ENCODE assay signal across 8 cellular contexts in genomic region chr17:67243284-67243683, GRCh38. TPM values are rescaled to one million over a fixed set of nuclear protein-coding genes. Genes with fewer than 3 reads are reported as not detected.
DNase-seq lines count a peak whose midpoint lies in the region; ATAC-seq and TF ChIP-seq lines count a peak whose summit lies in the region.

No MANE protein-coding gene starts in this region.

- TF ChIP-seq POLR2A in esophagus muscularis mucosa (IDR thresholded peaks at IDR 0.05; ENCODE audit: low read depth) (no peak), gastrocnemius medialis (IDR thresholded peaks at IDR 0.05) (no peak)

- H3K9me3 Mint-ChIP-seq in activated CD4-positive, alpha-beta T cell treated with anti-CD3 and anti-CD28 coated beads for 36 hours (ENCODE audit: low read depth) = no peaks in the 10 kb centered on the region

- WGBS in esophagus muscularis mucosa = 87% methylated on average over 5 of the region's 5 CpGs

- POLR2A ChIA-PET in activated CD4-positive, alpha-beta T cell treated with anti-CD3 and anti-CD28 coated beads for 36 hours (lab: Charles Lee) = no interaction called here
- POLR2A ChIA-PET in GM10248 (lab: Yijun Ruan, JAX) = no interaction called here

- in situ Hi-C loops in gastrocnemius medialis (cut with MboI; ENCODE audit: low sequenced_read_pairs in 4 of 4) = no loop called here

- no peak for TF ChIP-seq EP300 in esophagus muscularis mucosa (IDR thresholded peaks at IDR 0.05)

- DNase-seq in activated CD4-positive, alpha-beta T cell treated with anti-CD3 and anti-CD28 coated beads for 36 hours = no peak
- no peak for DNase-seq in activated CD4-positive, alpha-beta T cell treated with anti-CD3 and anti-CD28 coated beads, Interleukin-2, amount 50 U/mL, for 1 hour
- DNase-seq in RWPE2 (ENCODE audit: low spot score) (no peak), esophagus muscularis mucosa (ENCODE audit: extremely low spot score) (no peak), gastrocnemius medialis (no peak), hepatic stellate cell (ENCODE audit: low spot score) (no peak), GM10248 (ENCODE audit: extremely low spot score) (no peak), COLO668 (lab: John Stamatoyannopoulos, UW; ENCODE audit: unreplicated experiment) (no peak)

- H3K27ac Mint-ChIP-seq in activated CD4-positive, alpha-beta T cell treated with anti-CD3 and anti-CD28 coated beads for 36 hours = peak overlapping the region; percentile 29

- H3K9me3 ChIP-seq in RWPE2 (ENCODE audit: severe bottlenecking) (no peaks in the 10 kb centered on the region), esophagus muscularis mucosa (no peaks in the 10 kb centered on the region), gastrocnemius medialis (no peaks in the 10 kb centered on the region)

- peaks cover 2% of the 10 kb centered on the region for H3K27me3 Mint-ChIP-seq in activated CD4-positive, alpha-beta T cell treated with anti-CD3 and anti-CD28 coated beads for 36 hours

- H3K27me3 ChIP-seq in RWPE2 (ENCODE audit: insufficient read depth, poor library complexity, severe bottlenecking) = no peaks in the 10 kb centered on the region
- no peaks in the 10 kb centered on the region for H3K27me3 ChIP-seq in esophagus muscularis mucosa
- H3K27me3 ChIP-seq in gastrocnemius medialis = no peaks in the 10 kb centered on the region

- peak overlapping the region; percentile 94 for H3K4me3 Mint-ChIP-seq in activated CD4-positive, alpha-beta T cell treated with anti-CD3 and anti-CD28 coated beads for 36 hours

- H3K4me3 ChIP-seq in RWPE2 (ENCODE audit: severe bottlenecking) (peak overlapping the region; percentile 95), esophagus muscularis mucosa (peak overlapping the region; percentile 85 to 99 (median 96)), gastrocnemius medialis (peak overlapping the region; percentile 78 to 100 (median 88))

- peaks cover 24% of the 10 kb centered on the region for H3K36me3 Mint-ChIP-seq in activated CD4-positive, alpha-beta T cell treated with anti-CD3 and anti-CD28 coated beads for 36 hours (ENCODE audit: low read depth)

- H3K36me3 ChIP-seq in RWPE2 (ENCODE audit: low read depth) (peaks cover 50% of the 10 kb centered on the region), esophagus muscularis mucosa (peaks cover 9 to 23% (median 12%) of the 10 kb centered on the region in 4 donors), gastrocnemius medialis (peaks cover 0 to 11% of the 10 kb centered on the region in 2 donors)

- peaks cover 55% of the 10 kb centered on the region for H3K4me1 Mint-ChIP-seq in activated CD4-positive, alpha-beta T cell treated with anti-CD3 and anti-CD28 coated beads for 36 hours

- H3K4me1 ChIP-seq in RWPE2 (ENCODE audit: insufficient read depth, poor library complexity, severe bottlenecking) (peaks cover 45% of the 10 kb centered on the region), esophagus muscularis mucosa (peaks cover 40 to 67% (median 61%) of the 10 kb centered on the region in 4 donors), gastrocnemius medialis (peaks cover 48 to 53% of the 10 kb centered on the region in 2 donors)

- CTCF ChIA-PET in activated CD4-positive, alpha-beta T cell treated with anti-CD3 and anti-CD28 coated beads for 36 hours (lab: Charles Lee) = interaction anchor here (2.4 kb wide), 1 partner anchor 22 kb away, joined by 6 read pairs; no protein-coding TSS in a partner anchor
- CTCF ChIA-PET in GM10248 (lab: Yijun Ruan, JAX) = no interaction called here

- H3K27ac ChIP-seq in RWPE2 (ENCODE audit: poor library complexity, severe bottlenecking) = peak overlapping the region; percentile 99
- no peak overlapping the region for H3K27ac ChIP-seq in esophagus muscularis mucosa (replicated peaks in 1 of 4)
- peak overlapping the region; percentile 91 to 98 (median 96) for H3K27ac ChIP-seq in gastrocnemius medialis

- intact Hi-C loops in activated CD4-positive, alpha-beta T cell treated with anti-CD3 and anti-CD28 coated beads for 36 hours (cut with DNase I, micrococcal nuclease) = loop anchor here in 1 of 2 experiments (5.0 kb wide), 1 partner anchor 119 kb away; no protein-coding TSS in a partner anchor
- intact Hi-C loops in esophagus muscularis mucosa (cut with DNase I) (loop anchor here (10.0 kb wide), 1 partner anchor 122 kb away; the partner anchor contains the start of gene PSMD12), gastrocnemius medialis (cut with DNase I; ENCODE audit: low total_unique reads) (loop anchor here (10.0 kb wide), 1 partner anchor 198 kb away; the partner anchor contains the start of gene CACNG1)

- no peak for ATAC-seq in activated CD4-positive, alpha-beta T cell treated with anti-CD3 and anti-CD28 coated beads for 36 hours
- no peak for ATAC-seq in RWPE2 (ENCODE audit: low read depth)
- no peak for ATAC-seq in gastrocnemius medialis

- TF ChIP-seq CTCF in RWPE2 (IDR thresholded peaks at IDR 0.05; ENCODE audit: poor library complexity, severe bottlenecking) (no peak), esophagus muscularis mucosa (IDR thresholded peaks at IDR 0.05) (no peak), gastrocnemius medialis (IDR thresholded peaks at IDR 0.05 in 4 of 5, conservative IDR thresholded peaks at IDR 0.05 in 1 of 5) (no peak), GM10248 (IDR thresholded peaks at IDR 0.05; ENCODE audit: control extremely low read depth, extremely low read depth, low read depth, missing control alignments) (no peak)

RNA-seq across cellular contexts. Expression of gene HELZ, which starts 1.7 kb away (rescaled TPM):
- total RNA-seq in activated CD4-positive, alpha-beta T cell treated with anti-CD3 and anti-CD28 coated beads for 36 hours = 10 to 100 TPM; 55.3 to 58.0 TPM
- total RNA-seq in esophagus muscularis mucosa (10 to 100 TPM; 35.0 to 62.3 (median 45.8) TPM), gastrocnemius medialis (10 to 100 TPM; 21.0 to 47.0 (median 38.9) TPM)

Comparison
In these comparisons a context has a peak if more than half of its experiments do, and no peak if none do; other contexts are left out.
1. H3K27ac ChIP-seq: peak in RWPE2 (single experiment) and gastrocnemius medialis (4 of 4); none in esophagus muscularis mucosa (0 of 4).
2. Peak in every context shown above with its lines, with median percentiles within 50 percentile points of each other: H3K4me3 ChIP-seq.